ENCODE assay signal across 1 cellular context in the genomic region with DNA sequence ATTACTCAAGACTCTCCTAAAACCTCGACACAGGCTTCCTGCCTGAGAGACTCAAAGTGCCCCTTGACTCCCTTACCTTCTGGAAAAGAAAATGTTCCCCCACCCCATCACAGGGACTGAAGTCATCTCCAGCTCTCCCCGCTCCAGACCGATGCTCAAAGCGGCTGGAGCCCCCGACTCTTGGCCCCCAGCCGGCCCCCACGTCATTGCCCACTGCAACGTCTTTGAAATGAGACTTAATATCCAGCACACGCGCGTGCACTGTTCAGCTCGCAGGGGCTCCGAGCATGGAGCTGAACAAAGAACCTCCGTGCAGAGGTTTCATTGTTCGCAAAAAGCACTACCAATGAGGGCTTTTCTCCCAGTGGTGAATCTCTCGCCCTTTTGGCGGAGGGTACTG.
TF ChIP-seq lines count a peak whose summit lies in the region.

No MANE protein-coding gene starts in this region.

TF ChIP-seq in HEK293T, 16 proteins besides CTCF, POLR2A, EP300 and RAD21 (continued from another document):
- TF ChIP-seq PKNOX1 (IDR thresholded peaks at IDR 0.05), result no peak
- TF ChIP-seq ELF4 (IDR thresholded peaks at IDR 0.05), result no peak
- TF ChIP-seq CTBP1 (IDR thresholded peaks at IDR 0.05; ENCODE audit: borderline replicate concordance), result no peak
- TF ChIP-seq HDGF (IDR thresholded peaks at IDR 0.05; ENCODE audit: borderline replicate concordance), result no peak
- no peak for TF ChIP-seq FOXM1 (IDR thresholded peaks at IDR 0.05; ENCODE audit: borderline replicate concordance)
- TF ChIP-seq SP1 (IDR thresholded peaks at IDR 0.05), result no peak
- TF ChIP-seq NFRKB (IDR thresholded peaks at IDR 0.05), result no peak
